Comparison of ENCODE assay signal across 19 cellular contexts in genomic region chr18:75405341-75405740, GRCh38. TPM values are rescaled to one million over a fixed set of nuclear protein-coding genes. Genes with fewer than 3 reads are reported as not detected.
A peak's percentile ranks its signal among the peaks of the same experiment; 100 is the strongest.
DNase-seq lines count a peak whose midpoint lies in the region; ATAC-seq and TF ChIP-seq lines count a peak whose summit lies in the region.
"Had no signal": no experiment of that assay in that cellular context is flagged by ENCODE, and none has a peak within 500 bp of the region (broad histone marks: within the 10 kb centered on the region; RNA-seq: fewer than 3 reads in every experiment).

No MANE protein-coding gene starts in this region.

- H3K4me3 ChIP-seq in AG10803 (ENCODE audit: low read length) (no peak overlapping the region), GM23248 (no peak overlapping the region), colonic mucosa (no peak overlapping the region)
- H3K4me3 ChIP-seq: A549 had no signal

- DNase-seq in AG10803 (ENCODE audit: low read depth) (peak; percentile 42), GM23248 (peak; percentile 51), amniotic epithelial cell (ENCODE audit: low read depth) (peak; percentile 3), foreskin keratinocyte (peak; percentile 17 to 46), mesenteric fat pad (ENCODE audit: low spot score) (no peak), HUDEP-2 (lab: John Stamatoyannopoulos, UW; ENCODE audit: unreplicated experiment in 76 of 76) (no peak), colonic mucosa (no peak)
- DNase-seq: COR-L47, Karpas-422, MM.1S, NCI-H1092 treated with DMSO at 0.1 percent for 48 hours, NCI-H1694, NCI-H510A treated with DMSO at 0.1 percent for 48 hours had no signal

- no peak overlapping the region for H3K4me2 ChIP-seq in GM23248 (ENCODE audit: unreplicated experiment)
- H3K4me2 ChIP-seq: A549 had no signal

- H3K9ac ChIP-seq in GM23248 (no peak overlapping the region), colonic mucosa (ENCODE audit: low read depth in 2 of 2, low read length in 2 of 2) (no peak overlapping the region)

- intact Hi-C loops in colonic mucosa (cut with DNase I): no loop called here

- 55 to 77% methylated on average over 4 of the region's 4 CpGs for WGBS in GM23248 (ENCODE audit: low coverage in 1 of 2, low lambda C conversion rate in 2 of 2, missing lambda C conversion rate in 2 of 2), 2 experiments

- H3K9me3 ChIP-seq in GM23248 (ENCODE audit: low read depth) (no peaks in the 10 kb centered on the region), colonic mucosa (no peaks in the 10 kb centered on the region)

- no peaks in the 10 kb centered on the region for H4K20me1 ChIP-seq in GM23248 (ENCODE audit: insufficient read depth)

- H2AFZ ChIP-seq in GM23248: no peak overlapping the region

- TF ChIP-seq CTCF in AG10803 (conservative IDR thresholded peaks at IDR 0.05; ENCODE audit: low read length) (no peak), foreskin keratinocyte (conservative IDR thresholded peaks at IDR 0.05) (no peak), colonic mucosa (IDR thresholded peaks at IDR 0.05) (no peak)

- H3K36me3 ChIP-seq in GM23248 (ENCODE audit: low read depth): no peaks in the 10 kb centered on the region
- H3K36me3 ChIP-seq in colonic mucosa: no peaks in the 10 kb centered on the region

- peaks cover 4% of the 10 kb centered on the region; the same call in 1 of the 2 replicates for H3K27me3 ChIP-seq in GM23248 (replicated peaks; ENCODE audit: insufficient read depth)
- peaks cover 4% of the 10 kb centered on the region for H3K27me3 ChIP-seq in foreskin keratinocyte
- H3K27me3 ChIP-seq in colonic mucosa: no peaks in the 10 kb centered on the region

- in situ Hi-C loops in GM23248 (cut with MboI): no loop called here

- peaks cover 26% of the 10 kb centered on the region for H3K4me1 ChIP-seq in GM23248 (ENCODE audit: insufficient read depth)
- H3K4me1 ChIP-seq in foreskin keratinocyte: peaks cover 21% of the 10 kb centered on the region
- H3K4me1 ChIP-seq in colonic mucosa: no peaks in the 10 kb centered on the region

- H3K9me2 ChIP-seq in GM23248 (ENCODE audit: insufficient read depth): no peaks in the 10 kb centered on the region

- H3K27ac ChIP-seq in GM23248 (no peak overlapping the region), foreskin keratinocyte (no peak overlapping the region), colonic mucosa (no peak overlapping the region)
- H3K27ac ChIP-seq: A549 had no signal

- ATAC-seq in foreskin keratinocyte: no peak
- no peak for ATAC-seq in GM18873 (IDR thresholded peaks at IDR 0.05; ENCODE audit: low FRiP score, unreplicated experiment)
- ATAC-seq: A549, HepG2, Panc1, Right ventricle myocardium inferior had no signal

- peaks cover 27% of the 10 kb centered on the region for H3F3A ChIP-seq in GM23248 (ENCODE audit: insufficient read depth)

- H3K79me2 ChIP-seq in GM23248 (ENCODE audit: insufficient read depth): no peaks in the 10 kb centered on the region

RNA-seq across cellular contexts. Expression of gene SMIM21, which starts 22.2 kb away (rescaled TPM):
- total RNA-seq in GM23248 (2014; rRNA removed; shearing (Covaris generic)): not detected in 2 replicates
- polyA plus RNA-seq in GM23248 (2016; fragmentation: Nextera tagmentation; extraction: Ambion mirVana): not detected in 2 replicates
- not detected in 2 replicates for total RNA-seq in foreskin keratinocyte
- not detected in 2 replicates for polyA plus RNA-seq in foreskin keratinocyte
- total RNA-seq in mesenteric fat pad: not detected
- not detected for total RNA-seq in colonic mucosa
- total RNA-seq: G401, HepG2, Right ventricle myocardium inferior had no signal
- polyA plus RNA-seq: A549, HepG2 had no signal

Comparison
In these comparisons a context has a peak if more than half of its experiments do, and no peak if none do; other contexts are left out.
1. DNase-seq: peak in AG10803 (single experiment), GM23248 (single experiment), amniotic epithelial cell (single experiment) and foreskin keratinocyte (2 of 2); none in mesenteric fat pad (single experiment), HUDEP-2 (0 of 76) and colonic mucosa (single experiment).